1 cellular context compared by ENCODE assay signal in the genomic region with DNA sequence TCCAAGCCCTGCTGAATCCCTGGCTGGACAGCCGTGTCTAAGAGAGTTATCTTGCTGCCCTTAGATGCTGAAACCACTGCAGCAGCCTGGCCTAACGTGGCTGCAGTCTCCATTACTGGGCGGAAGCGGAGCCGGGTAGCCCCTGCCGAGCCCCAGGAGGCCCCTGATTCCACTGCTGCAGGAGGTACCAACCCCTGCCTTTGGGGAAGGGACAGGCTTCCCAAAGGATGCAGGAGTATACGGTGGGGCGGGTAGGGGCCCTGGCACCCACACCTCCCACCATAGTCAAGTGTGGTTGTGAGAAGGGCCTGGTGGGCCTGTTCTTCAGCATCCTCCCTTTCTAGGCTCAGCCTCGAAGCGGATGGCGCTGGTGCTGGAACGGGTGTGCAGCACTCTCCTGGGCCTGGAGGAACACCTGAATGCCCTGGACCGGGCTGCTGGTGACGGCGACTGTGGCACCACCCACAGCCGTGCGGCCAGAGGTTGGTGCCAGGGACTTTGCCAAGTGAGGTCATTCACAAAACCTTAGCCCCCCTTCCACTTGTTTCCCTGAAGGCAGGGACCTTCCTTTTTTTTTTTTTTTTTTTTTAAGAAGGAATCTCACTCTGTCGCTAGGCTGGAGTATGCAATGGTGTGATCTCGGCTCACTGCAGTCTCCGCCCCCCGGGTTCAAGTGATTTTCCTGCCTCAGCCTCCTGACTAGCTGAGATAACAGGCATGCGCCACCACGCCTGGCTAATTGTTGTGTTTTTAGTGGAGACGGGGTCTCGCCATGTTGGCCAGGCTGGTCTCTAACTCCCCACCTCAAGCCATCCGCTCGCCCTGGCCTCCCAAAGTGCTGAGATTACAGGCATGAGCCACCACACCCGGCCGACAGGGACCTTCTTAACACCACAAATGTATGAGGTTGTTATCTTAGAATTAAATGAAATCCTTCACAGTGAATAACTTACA.
TF ChIP-seq lines count a peak whose summit lies in the region.

No MANE protein-coding gene starts in this region.

TF ChIP-seq in K562, 482 proteins besides CTCF, POLR2A, EP300 and RAD21 (continues in another document):
- peak in 1 of 2 experiments; percentile 35; a peak in 1 of 4 replicates for TF ChIP-seq NRF1 (conservative IDR thresholded peaks at IDR 0.05 in 1 of 2, IDR thresholded peaks at IDR 0.05 in 1 of 2)
- TF ChIP-seq ZNF121 (CRISPR knock-in tag; conservative IDR thresholded peaks at IDR 0.05): peak; percentile 86
- TF ChIP-seq, protein P1, sequence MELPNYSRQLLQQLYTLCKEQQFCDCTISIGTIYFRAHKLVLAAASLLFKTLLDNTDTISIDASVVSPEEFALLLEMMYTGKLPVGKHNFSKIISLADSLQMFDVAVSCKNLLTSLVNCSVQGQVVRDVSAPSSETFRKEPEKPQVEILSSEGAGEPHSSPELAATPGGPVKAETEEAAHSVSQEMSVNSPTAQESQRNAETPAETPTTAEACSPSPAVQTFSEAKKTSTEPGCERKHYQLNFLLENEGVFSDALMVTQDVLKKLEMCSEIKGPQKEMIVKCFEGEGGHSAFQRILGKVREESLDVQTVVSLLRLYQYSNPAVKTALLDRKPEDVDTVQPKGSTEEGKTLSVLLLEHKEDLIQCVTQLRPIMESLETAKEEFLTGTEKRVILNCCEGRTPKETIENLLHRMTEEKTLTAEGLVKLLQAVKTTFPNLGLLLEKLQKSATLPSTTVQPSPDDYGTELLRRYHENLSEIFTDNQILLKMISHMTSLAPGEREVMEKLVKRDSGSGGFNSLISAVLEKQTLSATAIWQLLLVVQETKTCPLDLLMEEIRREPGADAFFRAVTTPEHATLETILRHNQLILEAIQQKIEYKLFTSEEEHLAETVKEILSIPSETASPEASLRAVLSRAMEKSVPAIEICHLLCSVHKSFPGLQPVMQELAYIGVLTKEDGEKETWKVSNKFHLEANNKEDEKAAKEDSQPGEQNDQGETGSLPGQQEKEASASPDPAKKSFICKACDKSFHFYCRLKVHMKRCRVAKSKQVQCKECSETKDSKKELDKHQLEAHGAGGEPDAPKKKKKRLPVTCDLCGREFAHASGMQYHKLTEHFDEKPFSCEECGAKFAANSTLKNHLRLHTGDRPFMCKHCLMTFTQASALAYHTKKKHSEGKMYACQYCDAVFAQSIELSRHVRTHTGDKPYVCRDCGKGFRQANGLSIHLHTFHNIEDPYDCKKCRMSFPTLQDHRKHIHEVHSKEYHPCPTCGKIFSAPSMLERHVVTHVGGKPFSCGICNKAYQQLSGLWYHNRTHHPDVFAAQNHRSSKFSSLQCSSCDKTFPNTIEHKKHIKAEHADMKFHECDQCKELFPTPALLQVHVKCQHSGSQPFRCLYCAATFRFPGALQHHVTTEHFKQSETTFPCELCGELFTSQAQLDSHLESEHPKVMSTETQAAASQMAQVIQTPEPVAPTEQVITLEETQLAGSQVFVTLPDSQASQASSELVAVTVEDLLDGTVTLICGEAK (IDR thresholded peaks at IDR 0.05): no peak
- TF ChIP-seq, protein P1 (CRISPR knock-in tag; IDR thresholded peaks at IDR 0.05): no peak
- no peak for TF ChIP-seq DIDO1 (tag; IDR thresholded peaks at IDR 0.05; ENCODE audit: low read depth)
- no peak for TF ChIP-seq KAT7 (CRISPR knock-in tag; IDR thresholded peaks at IDR 0.05; ENCODE audit: borderline replicate concordance)
- TF ChIP-seq SMAD1 (IDR thresholded peaks at IDR 0.05; ENCODE audit: low read depth, low read length, partially characterized antibody): no peak
- TF ChIP-seq FOSL1 (tag; conservative IDR thresholded peaks at IDR 0.05): no peak
- no peak for TF ChIP-seq FOXJ2 (tag; IDR thresholded peaks at IDR 0.05)
- TF ChIP-seq HDAC1 (IDR thresholded peaks at IDR 0.05): peak in 1 of 2 experiments; percentile 33; a peak in 1 of 4 replicates
- TF ChIP-seq MIER1 (IDR thresholded peaks at IDR 0.05; ENCODE audit: low read depth): no peak
- TF ChIP-seq ZNF584 (CRISPR knock-in tag; IDR thresholded peaks at IDR 0.05; ENCODE audit: low read depth): no peak
- peak; percentile 47; the same call in 1 of the 2 replicates for TF ChIP-seq DPF2 (IDR thresholded peaks at IDR 0.05)
- TF ChIP-seq CXXC5 (CRISPR knock-in tag; IDR thresholded peaks at IDR 0.05): 0 out of 2 replicates have a peak, but pooled peaks have one; percentile 34
- TF ChIP-seq HDAC6 (IDR thresholded peaks at IDR 0.05; ENCODE audit: low read depth, low read length): no peak
- TF ChIP-seq ARNT (IDR thresholded peaks at IDR 0.05): no peak
- no peak for TF ChIP-seq ZNF586 (CRISPR knock-in tag; conservative IDR thresholded peaks at IDR 0.05)
- peak; percentile 34; the same call in 1 of the 2 replicates for TF ChIP-seq NCOR1 (IDR thresholded peaks at IDR 0.05)
- TF ChIP-seq PCBP1 (IDR thresholded peaks at IDR 0.05; ENCODE audit: low read depth, low read length, poor library complexity, severe bottlenecking): no peak
- TF ChIP-seq E4F1 (CRISPR knock-in tag; IDR thresholded peaks at IDR 0.05; ENCODE audit: borderline replicate concordance): no peak
- TF ChIP-seq KLF10 (CRISPR knock-in tag; IDR thresholded peaks at IDR 0.05): no peak
- no peak for TF ChIP-seq ZNF778 (CRISPR knock-in tag; IDR thresholded peaks at IDR 0.05)
- 0 out of 2 replicates have a peak, but pooled peaks have one; percentile 10 for TF ChIP-seq GATA2 (CRISPR knock-in tag; IDR thresholded peaks at IDR 0.05)
- TF ChIP-seq CBFA2T2 (conservative IDR thresholded peaks at IDR 0.05): peak; percentile 45; the same call in 1 of the 2 replicates
- no peak for TF ChIP-seq EGR1 (conservative IDR thresholded peaks at IDR 0.05)
- no peak for TF ChIP-seq ZNF140 (CRISPR knock-in tag; IDR thresholded peaks at IDR 0.05)
- no peak for TF ChIP-seq ZNF41 (CRISPR knock-in tag; conservative IDR thresholded peaks at IDR 0.05)
- no peak for TF ChIP-seq BACH1 (tag; IDR thresholded peaks at IDR 0.05)
- TF ChIP-seq PYGO2 (tag; IDR thresholded peaks at IDR 0.05): no peak
- 0 out of 2 replicates have a peak, but pooled peaks have one; percentile 33 for TF ChIP-seq RBFOX2 (IDR thresholded peaks at IDR 0.05; ENCODE audit: low read depth, low read length)
- TF ChIP-seq, protein P2, sequence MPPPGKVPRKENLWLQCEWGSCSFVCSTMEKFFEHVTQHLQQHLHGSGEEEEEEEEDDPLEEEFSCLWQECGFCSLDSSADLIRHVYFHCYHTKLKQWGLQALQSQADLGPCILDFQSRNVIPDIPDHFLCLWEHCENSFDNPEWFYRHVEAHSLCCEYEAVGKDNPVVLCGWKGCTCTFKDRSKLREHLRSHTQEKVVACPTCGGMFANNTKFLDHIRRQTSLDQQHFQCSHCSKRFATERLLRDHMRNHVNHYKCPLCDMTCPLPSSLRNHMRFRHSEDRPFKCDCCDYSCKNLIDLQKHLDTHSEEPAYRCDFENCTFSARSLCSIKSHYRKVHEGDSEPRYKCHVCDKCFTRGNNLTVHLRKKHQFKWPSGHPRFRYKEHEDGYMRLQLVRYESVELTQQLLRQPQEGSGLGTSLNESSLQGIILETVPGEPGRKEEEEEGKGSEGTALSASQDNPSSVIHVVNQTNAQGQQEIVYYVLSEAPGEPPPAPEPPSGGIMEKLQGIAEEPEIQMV (tag; conservative IDR thresholded peaks at IDR 0.05; ENCODE audit: low read depth): no peak
- TF ChIP-seq ZNF507 (tag; conservative IDR thresholded peaks at IDR 0.05): no peak
- no peak for TF ChIP-seq IFI16 (CRISPR knock-in tag; IDR thresholded peaks at IDR 0.05)
- TF ChIP-seq MAFK (IDR thresholded peaks at IDR 0.05; ENCODE audit: low read length): no peak
- TF ChIP-seq, protein P3, sequence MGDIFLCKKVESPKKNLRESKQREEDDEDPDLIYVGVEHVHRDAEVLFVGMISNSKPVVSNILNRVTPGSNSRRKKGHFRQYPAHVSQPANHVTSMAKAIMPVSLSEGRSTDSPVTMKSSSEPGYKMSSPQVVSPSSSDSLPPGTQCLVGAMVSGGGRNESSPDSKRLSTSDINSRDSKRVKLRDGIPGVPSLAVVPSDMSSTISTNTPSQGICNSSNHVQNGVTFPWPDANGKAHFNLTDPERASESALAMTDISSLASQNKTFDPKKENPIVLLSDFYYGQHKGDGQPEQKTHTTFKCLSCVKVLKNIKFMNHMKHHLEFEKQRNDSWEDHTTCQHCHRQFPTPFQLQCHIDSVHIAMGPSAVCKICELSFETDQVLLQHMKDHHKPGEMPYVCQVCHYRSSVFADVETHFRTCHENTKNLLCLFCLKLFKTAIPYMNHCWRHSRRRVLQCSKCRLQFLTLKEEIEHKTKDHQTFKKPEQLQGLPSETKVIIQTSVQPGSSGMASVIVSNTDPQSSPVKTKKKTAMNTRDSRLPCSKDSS (IDR thresholded peaks at IDR 0.05; ENCODE audit: low read depth, partially characterized antibody): no peak
- TF ChIP-seq SUPT5H (IDR thresholded peaks at IDR 0.05): no peak
